8 cellular contexts compared by ENCODE assay signal in the genomic region with DNA sequence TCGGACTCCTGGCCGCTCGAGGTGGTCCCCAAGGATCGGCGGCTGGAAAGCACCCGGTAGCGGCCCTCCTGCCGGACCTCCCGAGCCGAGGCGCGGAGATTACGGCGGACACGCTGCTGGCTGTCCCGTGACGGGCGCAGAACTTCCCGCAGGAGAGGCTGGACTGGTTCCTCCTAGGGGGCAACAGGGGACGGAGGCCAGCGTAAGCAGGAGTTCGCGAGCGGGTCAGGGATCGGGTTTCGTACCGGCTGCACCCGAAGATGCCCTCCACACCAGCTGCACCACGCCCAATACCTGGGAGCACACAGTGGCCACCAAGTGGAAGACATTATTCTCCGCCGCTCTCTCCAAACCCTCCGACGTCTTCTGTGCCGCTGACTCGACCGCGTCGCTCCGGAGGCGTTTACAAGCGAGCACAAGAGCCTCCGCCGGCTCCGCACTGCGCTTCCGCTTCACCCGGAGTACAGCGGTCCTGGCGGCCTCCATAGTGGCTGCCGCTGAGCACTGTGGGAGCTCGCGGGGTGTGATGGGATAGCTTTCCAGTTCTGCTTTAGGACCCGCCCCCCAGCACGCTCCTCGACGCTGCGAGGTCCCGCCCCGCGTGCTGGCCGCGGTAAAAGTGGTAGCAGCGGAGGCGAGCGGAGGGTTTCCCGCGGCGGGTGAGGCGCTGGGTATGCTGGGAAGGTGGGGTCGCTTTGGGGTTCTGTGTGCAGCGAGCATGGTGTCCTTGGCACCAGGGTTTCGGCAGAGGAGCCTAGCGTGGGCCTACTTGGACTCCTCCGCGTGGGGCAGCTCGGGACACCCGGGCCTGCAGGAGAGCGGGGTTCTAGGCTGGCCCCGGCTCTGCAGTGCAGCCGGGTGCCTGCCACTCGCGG. TPM values are rescaled to one million over a fixed set of nuclear protein-coding genes. Genes with fewer than 3 reads are reported as not detected.
DNase-seq lines count a peak whose midpoint lies in the region; ATAC-seq and TF ChIP-seq lines count a peak whose summit lies in the region.

A gene with protein sequence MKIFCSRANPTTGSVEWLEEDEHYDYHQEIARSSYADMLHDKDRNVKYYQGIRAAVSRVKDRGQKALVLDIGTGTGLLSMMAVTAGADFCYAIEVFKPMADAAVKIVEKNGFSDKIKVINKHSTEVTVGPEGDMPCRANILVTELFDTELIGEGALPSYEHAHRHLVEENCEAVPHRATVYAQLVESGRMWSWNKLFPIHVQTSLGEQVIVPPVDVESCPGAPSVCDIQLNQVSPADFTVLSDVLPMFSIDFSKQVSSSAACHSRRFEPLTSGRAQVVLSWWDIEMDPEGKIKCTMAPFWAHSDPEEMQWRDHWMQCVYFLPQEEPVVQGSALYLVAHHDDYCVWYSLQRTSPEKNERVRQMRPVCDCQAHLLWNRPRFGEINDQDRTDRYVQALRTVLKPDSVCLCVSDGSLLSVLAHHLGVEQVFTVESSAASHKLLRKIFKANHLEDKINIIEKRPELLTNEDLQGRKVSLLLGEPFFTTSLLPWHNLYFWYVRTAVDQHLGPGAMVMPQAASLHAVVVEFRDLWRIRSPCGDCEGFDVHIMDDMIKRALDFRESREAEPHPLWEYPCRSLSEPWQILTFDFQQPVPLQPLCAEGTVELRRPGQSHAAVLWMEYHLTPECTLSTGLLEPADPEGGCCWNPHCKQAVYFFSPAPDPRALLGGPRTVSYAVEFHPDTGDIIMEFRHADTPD (plus strand): TSS at position 579 of the 875 bp plus-strand sequence. CDS start 4,961 bp downstream, outside the sequence.
A gene (minus strand): TSS at position 506 of the 875 bp plus-strand sequence. CDS start 20 bp downstream, at position 486.

- peaks cover 19% of the 10 kb centered on the region for H3K4me1 ChIP-seq in mucosa of descending colon (ENCODE audit: low read depth)

- no peak for TF ChIP-seq CTCF in mucosa of descending colon (IDR thresholded peaks at IDR 0.05)

- intact Hi-C loops in mucosa of descending colon (cut with DNase I, micrococcal nuclease) = no loop called here

- peak; percentile 97 for ATAC-seq in GM21619 (IDR thresholded peaks at IDR 0.05; ENCODE audit: unreplicated experiment)
- ATAC-seq in mucosa of descending colon = peak; percentile 100

- peak within 1 kb of the TSS; percentile 78 for H3K4me3 ChIP-seq in mucosa of descending colon

- peak; percentile 85 for DNase-seq in DMS153 treated with DMSO at 0.1 percent for 48 hours (lab: John Stamatoyannopoulos, UW; ENCODE audit: unreplicated experiment)
- peak; percentile 44 for DNase-seq in OCI-M2 (lab: John Stamatoyannopoulos, UW; ENCODE audit: unreplicated experiment)
- DNase-seq in activated T-cell treated with anti-CD3 and anti-CD28 coated beads for 4 hours = peak; percentile 82
- DNase-seq in epithelial cell of prostate (ENCODE audit: low read depth, low spot score) = peak; percentile 29
- peak; percentile 93 to 97 (median 95) for DNase-seq in mucosa of descending colon
- DNase-seq in stimulated activated CD8-positive, alpha-beta memory T cell treated with anti-CD3 and anti-CD28 coated beads, Interleukin-4, amount 100 ng/mL, for 24 hours (ENCODE audit: low read depth) = peak; percentile 91

- TF ChIP-seq RAD21 in Ishikawa (IDR thresholded peaks at IDR 0.05; ENCODE audit: low read depth) = no peak

- peak within 1 kb of the TSS; percentile 67 for H3K27ac ChIP-seq in epithelial cell of prostate

- H3K9me3 ChIP-seq in mucosa of descending colon = no peaks in the 10 kb centered on the region

- no peaks in the 10 kb centered on the region for H3K36me3 ChIP-seq in mucosa of descending colon (ENCODE audit: low read depth)

- no peak for TF ChIP-seq EP300 in Ishikawa (IDR thresholded peaks at IDR 0.05; ENCODE audit: borderline replicate concordance)

TF ChIP-seq in Ishikawa, 13 proteins besides CTCF, POLR2A, EP300 and RAD21:
- peak; percentile 94 for TF ChIP-seq YY1 (IDR thresholded peaks at IDR 0.05; ENCODE audit: low read depth)
- no peak for TF ChIP-seq NFIC (IDR thresholded peaks at IDR 0.05)
- TF ChIP-seq ZBTB7A (IDR thresholded peaks at IDR 0.05; ENCODE audit: low read depth) = no peak
- no peak for TF ChIP-seq CREB1 (IDR thresholded peaks at IDR 0.05; ENCODE audit: low read depth)
- TF ChIP-seq, protein P1, sequence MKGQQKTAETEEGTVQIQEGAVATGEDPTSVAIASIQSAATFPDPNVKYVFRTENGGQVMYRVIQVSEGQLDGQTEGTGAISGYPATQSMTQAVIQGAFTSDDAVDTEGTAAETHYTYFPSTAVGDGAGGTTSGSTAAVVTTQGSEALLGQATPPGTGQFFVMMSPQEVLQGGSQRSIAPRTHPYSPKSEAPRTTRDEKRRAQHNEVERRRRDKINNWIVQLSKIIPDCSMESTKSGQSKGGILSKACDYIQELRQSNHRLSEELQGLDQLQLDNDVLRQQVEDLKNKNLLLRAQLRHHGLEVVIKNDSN (IDR thresholded peaks at IDR 0.05) = no peak
- peak; percentile 53; the same call in 1 of the 2 replicates for TF ChIP-seq EGR1 (IDR thresholded peaks at IDR 0.05)
- peak; percentile 92 for TF ChIP-seq TAF1 (IDR thresholded peaks at IDR 0.05; ENCODE audit: low read depth)
- TF ChIP-seq TCF12 (IDR thresholded peaks at IDR 0.05; ENCODE audit: low read depth) = 0 out of 2 replicates have a peak, but pooled peaks have one; percentile 48
- no peak for TF ChIP-seq CEBPB (IDR thresholded peaks at IDR 0.05)
- peak; percentile 3; the same call in 1 of the 2 replicates for TF ChIP-seq TEAD4 (IDR thresholded peaks at IDR 0.05)
- no peak for TF ChIP-seq FOXM1 (IDR thresholded peaks at IDR 0.05; ENCODE audit: borderline replicate concordance, low read depth)
- TF ChIP-seq, protein P2, sequence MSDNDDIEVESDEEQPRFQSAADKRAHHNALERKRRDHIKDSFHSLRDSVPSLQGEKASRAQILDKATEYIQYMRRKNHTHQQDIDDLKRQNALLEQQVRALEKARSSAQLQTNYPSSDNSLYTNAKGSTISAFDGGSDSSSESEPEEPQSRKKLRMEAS (IDR thresholded peaks at IDR 0.05) = peak; percentile 79
- TF ChIP-seq, protein P3, sequence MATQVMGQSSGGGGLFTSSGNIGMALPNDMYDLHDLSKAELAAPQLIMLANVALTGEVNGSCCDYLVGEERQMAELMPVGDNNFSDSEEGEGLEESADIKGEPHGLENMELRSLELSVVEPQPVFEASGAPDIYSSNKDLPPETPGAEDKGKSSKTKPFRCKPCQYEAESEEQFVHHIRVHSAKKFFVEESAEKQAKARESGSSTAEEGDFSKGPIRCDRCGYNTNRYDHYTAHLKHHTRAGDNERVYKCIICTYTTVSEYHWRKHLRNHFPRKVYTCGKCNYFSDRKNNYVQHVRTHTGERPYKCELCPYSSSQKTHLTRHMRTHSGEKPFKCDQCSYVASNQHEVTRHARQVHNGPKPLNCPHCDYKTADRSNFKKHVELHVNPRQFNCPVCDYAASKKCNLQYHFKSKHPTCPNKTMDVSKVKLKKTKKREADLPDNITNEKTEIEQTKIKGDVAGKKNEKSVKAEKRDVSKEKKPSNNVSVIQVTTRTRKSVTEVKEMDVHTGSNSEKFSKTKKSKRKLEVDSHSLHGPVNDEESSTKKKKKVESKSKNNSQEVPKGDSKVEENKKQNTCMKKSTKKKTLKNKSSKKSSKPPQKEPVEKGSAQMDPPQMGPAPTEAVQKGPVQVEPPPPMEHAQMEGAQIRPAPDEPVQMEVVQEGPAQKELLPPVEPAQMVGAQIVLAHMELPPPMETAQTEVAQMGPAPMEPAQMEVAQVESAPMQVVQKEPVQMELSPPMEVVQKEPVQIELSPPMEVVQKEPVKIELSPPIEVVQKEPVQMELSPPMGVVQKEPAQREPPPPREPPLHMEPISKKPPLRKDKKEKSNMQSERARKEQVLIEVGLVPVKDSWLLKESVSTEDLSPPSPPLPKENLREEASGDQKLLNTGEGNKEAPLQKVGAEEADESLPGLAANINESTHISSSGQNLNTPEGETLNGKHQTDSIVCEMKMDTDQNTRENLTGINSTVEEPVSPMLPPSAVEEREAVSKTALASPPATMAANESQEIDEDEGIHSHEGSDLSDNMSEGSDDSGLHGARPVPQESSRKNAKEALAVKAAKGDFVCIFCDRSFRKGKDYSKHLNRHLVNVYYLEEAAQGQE (IDR thresholded peaks at IDR 0.05; ENCODE audit: low read depth) = 0 out of 2 replicates have a peak, but pooled peaks have one; percentile 9

RNA-seq across cellular contexts. Expression of the first gene that starts in this region (rescaled TPM):
- total RNA-seq in mucosa of descending colon = 10 to 100 TPM; 31.0 to 42.2 (median 41.0) TPM

RNA-seq across cellular contexts. Expression of the second gene that starts in this region (rescaled TPM):
- total RNA-seq in mucosa of descending colon = 10 to 100 TPM; 16.2 to 22.0 (median 18.4) TPM

Comparison
In these comparisons a context has a peak if more than half of its experiments do, and no peak if none do; other contexts are left out.
1. Peak in every context shown above with its lines: DNase-seq, ATAC-seq, H3K4me3 ChIP-seq and H3K27ac ChIP-seq.
2. DNase-seq: peak in every context shown above with its lines; median percentile 95 in mucosa of descending colon; 91 in stimulated activated CD8-positive, alpha-beta memory T cell treated with anti-CD3 and anti-CD28 coated beads, Interleukin-4, amount 100 ng/mL, for 24 hours; 85 in DMS153 treated with DMSO at 0.1 percent for 48 hours; 82 in activated T-cell treated with anti-CD3 and anti-CD28 coated beads for 4 hours; 44 in OCI-M2; 29 in epithelial cell of prostate.